ENCODE assay signal across 34 cellular contexts in the genomic region with DNA sequence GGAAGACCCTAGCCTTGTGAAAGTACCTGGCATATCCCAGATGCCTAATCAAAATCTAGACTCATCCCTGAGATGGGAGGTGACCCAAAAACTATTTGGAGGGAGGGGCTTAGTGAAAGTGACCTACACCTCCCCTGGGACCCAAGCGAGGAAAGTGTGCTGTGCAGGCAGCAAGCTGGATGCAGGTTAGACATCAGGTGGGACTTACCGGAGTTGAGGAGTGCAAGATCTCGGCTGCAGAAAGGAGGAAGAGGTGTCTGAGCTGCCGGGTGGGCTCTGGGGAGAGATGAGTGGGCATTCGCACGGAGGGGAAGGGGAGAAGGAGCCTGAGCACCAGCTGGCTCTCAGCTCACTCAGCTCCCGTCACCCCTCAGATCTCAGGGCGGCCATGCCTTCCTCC.
"Had no signal": no experiment of that assay in that cellular context is flagged by ENCODE, and none has a peak within 500 bp of the region (broad histone marks: within the 10 kb centered on the region; RNA-seq: fewer than 3 reads in every experiment).

No MANE protein-coding gene starts in this region.

- H3K36me3 Mint-ChIP-seq: activated CD4-positive, alpha-beta memory T cell treated with anti-CD3 and anti-CD28 coated beads for 36 hours; activated CD8-positive, alpha-beta memory T cell treated with anti-CD3 and anti-CD28 coated beads, Interleukin-2, amount 10 ng/mL, durations not matched to agents 7 days and 5 days; activated naive CD4-positive, alpha-beta T cell treated with anti-CD3 and anti-CD28 coated beads, Interleukin-2, amount 50 U/mL, for 24 hours; activated naive CD8-positive, alpha-beta T cell treated with anti-CD3 and anti-CD28 coated beads for 36 hours had no signal

- ATAC-seq: activated CD4-positive, alpha-beta T cell treated with anti-CD3 and anti-CD28 coated beads for 36 hours; activated CD8-positive, alpha-beta memory T cell treated with anti-CD3 and anti-CD28 coated beads, Interleukin-2, amount 10 ng/mL, durations not matched to agents 7 days and 5 days; activated CD8-positive, alpha-beta T cell treated with anti-CD3 and anti-CD28 coated beads, Interleukin-2, amount 10 ng/mL, durations not matched to agents 7 days and 5 days; activated naive CD8-positive, alpha-beta T cell treated with anti-CD3 and anti-CD28 coated beads, Interleukin-2, amount 50 U/mL, for 24 hours; body of pancreas; effector memory CD8-positive, alpha-beta T cell; gastroesophageal sphincter; heart right ventricle had no signal

- H3K27ac Mint-ChIP-seq: activated B cell treated with CpG ODN at 0.5 μM for 24 hours; activated CD4-positive, alpha-beta memory T cell treated with anti-CD3 and anti-CD28 coated beads for 36 hours; activated CD4-positive, alpha-beta T cell treated with anti-CD3 and anti-CD28 coated beads for 36 hours; activated CD4-positive, alpha-beta T cell treated with anti-CD3 and anti-CD28 coated beads, Interleukin-2, amount 10 ng/mL, durations not matched to agents 24 days and 14 days; activated CD8-positive, alpha-beta memory T cell treated with anti-CD3 and anti-CD28 coated beads, Interleukin-2, amount 10 ng/mL, durations not matched to agents 7 days and 5 days; activated CD8-positive, alpha-beta T cell treated with anti-CD3 and anti-CD28 coated beads, Interleukin-2, amount 10 ng/mL, durations not matched to agents 7 days and 5 days; activated naive CD4-positive, alpha-beta T cell treated with anti-CD3 and anti-CD28 coated beads for 36 hours; activated naive CD4-positive, alpha-beta T cell treated with anti-CD3 and anti-CD28 coated beads, Interleukin-2, amount 50 U/mL, for 24 hours; activated naive CD8-positive, alpha-beta T cell treated with anti-CD3 and anti-CD28 coated beads for 36 hours; activated naive CD8-positive, alpha-beta T cell treated with anti-CD3 and anti-CD28 coated beads, Interleukin-2, amount 50 U/mL, for 24 hours; activated T-helper 1 cell treated with anti-CD3 and anti-CD28 coated beads, Interleukin-12 subunit alpha, Interleukin-12 subunit beta, Interleukin-2, Interleukin-4 antibody, amounts not matched to agents 30 ng/mL and 10 ng/mL and 1 ng/mL, durations not matched to agents 14 hours and 24 hours and 36 hours; activated T-helper 2 cell treated with anti-CD3 and anti-CD28 coated beads, Interferon-gamma antibody, Interleukin-2, Interleukin-4, amounts not matched to agents 10 μg/mL and 5 μg/mL and 100 μg/mL, durations not matched to agents 14 hours and 24 hours and 36 hours; T-helper 1 cell treated with Interleukin-12 subunit alpha and Interleukin-12 subunit beta and Interleukin-4 antibody, amounts not matched to agents 30 μg/mL and 1 μg/mL, for 36 hours; T-helper 2 cell treated with Interferon-gamma antibody and Interleukin-4, amounts not matched to agents 5 μg/mL and 100 μg/mL, for 36 hours had no signal

- H3K27me3 ChIP-seq: adrenal gland, body of pancreas had no signal

- DNase-seq: activated B cell treated with CpG ODN at 0.5 μM for 24 hours; activated CD4-positive, alpha-beta memory T cell treated with anti-CD3 and anti-CD28 coated beads for 36 hours; activated CD4-positive, alpha-beta T cell treated with anti-CD3 and anti-CD28 coated beads, Interleukin-2, amount 10 ng/mL, durations not matched to agents 24 days and 14 days; activated CD4-positive, CD25-positive, alpha-beta regulatory T cell treated with anti-CD3 and anti-CD28 coated beads, Interleukin-2, amount 50 U/mL, for 72 hours; activated CD8-positive, alpha-beta memory T cell treated with anti-CD3 and anti-CD28 coated beads, Interleukin-2, amount 50 U/mL, for 4 hours; activated CD8-positive, alpha-beta T cell treated with anti-CD3 and anti-CD28 coated beads, Interleukin-2, amount 10 ng/mL, durations not matched to agents 7 days and 5 days; activated effector memory CD4-positive, alpha-beta T cell treated with anti-CD3 and anti-CD28 coated beads, Interleukin-2, amount 50 U/mL, for 16 hours; activated naive CD4-positive, alpha-beta T cell treated with anti-CD3 and anti-CD28 coated beads for 36 hours; activated naive CD8-positive, alpha-beta T cell treated with anti-CD3 and anti-CD28 coated beads for 36 hours; activated naive CD8-positive, alpha-beta T cell treated with anti-CD3 and anti-CD28 coated beads, Interleukin-2, amount 50 U/mL, for 24 hours; activated T-cell treated with anti-CD3 and anti-CD28 coated beads, Interleukin-2, amount 50 U/mL, for 1 hour; activated T-cell treated with anti-CD3 and anti-CD28 coated beads, Interleukin-2, amount 50 U/mL, for 48 hours; adrenal gland; amygdala; aorta; body of pancreas; caudate nucleus; cortex of kidney; dermis blood vessel endothelial cell; effector CD4-positive, alpha-beta T cell; effector memory CD8-positive, alpha-beta T cell; foreskin keratinocyte; heart right ventricle; T1000; WERI-Rb-1 had no signal

- H3K4me3 ChIP-seq: adrenal gland, body of pancreas, esophagus muscularis mucosa, gastroesophageal sphincter, heart right ventricle had no signal

- H3K27me3 Mint-ChIP-seq: activated CD8-positive, alpha-beta memory T cell treated with anti-CD3 and anti-CD28 coated beads, Interleukin-2, amount 10 ng/mL, durations not matched to agents 7 days and 5 days; activated naive CD4-positive, alpha-beta T cell treated with anti-CD3 and anti-CD28 coated beads, Interleukin-2, amount 50 U/mL, for 24 hours; activated naive CD8-positive, alpha-beta T cell treated with anti-CD3 and anti-CD28 coated beads for 36 hours; effector memory CD8-positive, alpha-beta T cell had no signal

- H3K27ac ChIP-seq: adrenal gland, body of pancreas, esophagus muscularis mucosa, foreskin keratinocyte, gastroesophageal sphincter, heart right ventricle, WERI-Rb-1 had no signal

- H3K4me3 Mint-ChIP-seq: activated B cell treated with CpG ODN at 0.5 μM for 24 hours; activated CD4-positive, alpha-beta memory T cell treated with anti-CD3 and anti-CD28 coated beads for 36 hours; activated CD4-positive, alpha-beta T cell treated with anti-CD3 and anti-CD28 coated beads for 36 hours; activated CD4-positive, alpha-beta T cell treated with anti-CD3 and anti-CD28 coated beads, Interleukin-2, amount 10 ng/mL, durations not matched to agents 24 days and 14 days; activated CD8-positive, alpha-beta memory T cell treated with anti-CD3 and anti-CD28 coated beads, Interleukin-2, amount 10 ng/mL, durations not matched to agents 7 days and 5 days; activated CD8-positive, alpha-beta T cell treated with anti-CD3 and anti-CD28 coated beads, Interleukin-2, amount 10 ng/mL, durations not matched to agents 7 days and 5 days; activated naive CD4-positive, alpha-beta T cell treated with anti-CD3 and anti-CD28 coated beads for 36 hours; activated naive CD4-positive, alpha-beta T cell treated with anti-CD3 and anti-CD28 coated beads, Interleukin-2, amount 50 U/mL, for 24 hours; activated naive CD8-positive, alpha-beta T cell treated with anti-CD3 and anti-CD28 coated beads for 36 hours; activated naive CD8-positive, alpha-beta T cell treated with anti-CD3 and anti-CD28 coated beads, Interleukin-2, amount 50 U/mL, for 24 hours; activated T-helper 1 cell treated with anti-CD3 and anti-CD28 coated beads, Interleukin-12 subunit alpha, Interleukin-12 subunit beta, Interleukin-2, Interleukin-4 antibody, amounts not matched to agents 30 ng/mL and 10 ng/mL and 1 ng/mL, durations not matched to agents 14 hours and 24 hours and 36 hours; effector memory CD8-positive, alpha-beta T cell; T-helper 1 cell treated with Interleukin-12 subunit alpha and Interleukin-12 subunit beta and Interleukin-4 antibody, amounts not matched to agents 30 μg/mL and 1 μg/mL, for 36 hours; T-helper 2 cell treated with Interferon-gamma antibody and Interleukin-4, amounts not matched to agents 5 μg/mL and 100 μg/mL, for 36 hours had no signal

- H3K9me3 ChIP-seq: adrenal gland, body of pancreas, esophagus muscularis mucosa, gastroesophageal sphincter, heart right ventricle had no signal

- H3K4me1 ChIP-seq: foreskin keratinocyte had no signal

- H3K9me3 Mint-ChIP-seq: activated B cell treated with CpG ODN at 0.5 μM for 24 hours; activated CD4-positive, alpha-beta memory T cell treated with anti-CD3 and anti-CD28 coated beads for 36 hours; activated CD4-positive, alpha-beta T cell treated with anti-CD3 and anti-CD28 coated beads, Interleukin-2, amount 10 ng/mL, durations not matched to agents 24 days and 14 days; activated naive CD4-positive, alpha-beta T cell treated with anti-CD3 and anti-CD28 coated beads for 36 hours; activated naive CD4-positive, alpha-beta T cell treated with anti-CD3 and anti-CD28 coated beads, Interleukin-2, amount 50 U/mL, for 24 hours; activated naive CD8-positive, alpha-beta T cell treated with anti-CD3 and anti-CD28 coated beads for 36 hours; activated naive CD8-positive, alpha-beta T cell treated with anti-CD3 and anti-CD28 coated beads, Interleukin-2, amount 50 U/mL, for 24 hours; activated T-helper 1 cell treated with anti-CD3 and anti-CD28 coated beads, Interleukin-12 subunit alpha, Interleukin-12 subunit beta, Interleukin-2, Interleukin-4 antibody, amounts not matched to agents 30 ng/mL and 10 ng/mL and 1 ng/mL, durations not matched to agents 14 hours and 24 hours and 36 hours; activated T-helper 2 cell treated with anti-CD3 and anti-CD28 coated beads, Interferon-gamma antibody, Interleukin-2, Interleukin-4, amounts not matched to agents 10 μg/mL and 5 μg/mL and 100 μg/mL, durations not matched to agents 14 hours and 24 hours and 36 hours; effector memory CD8-positive, alpha-beta T cell; T-helper 1 cell treated with Interleukin-12 subunit alpha and Interleukin-12 subunit beta and Interleukin-4 antibody, amounts not matched to agents 30 μg/mL and 1 μg/mL, for 36 hours; T-helper 2 cell treated with Interferon-gamma antibody and Interleukin-4, amounts not matched to agents 5 μg/mL and 100 μg/mL, for 36 hours had no signal

- H3K36me3 ChIP-seq: adrenal gland, esophagus muscularis mucosa, gastroesophageal sphincter had no signal
